In genomic region chr6:158762787-158763439, GRCh38 we compare ENCODE assay signal across 1 cellular context.
TF ChIP-seq lines count a peak whose summit lies in the region.

No MANE protein-coding gene starts in this region.

TF ChIP-seq in K562, 482 proteins besides CTCF, POLR2A, EP300 and RAD21 (continued from another document and continues in another):
- TF ChIP-seq U2AF1 (optimal IDR thresholded peaks at IDR 0.05; ENCODE audit: low read depth, low read length) (no peak), SREBF1 (IDR thresholded peaks at IDR 0.05; ENCODE audit: borderline replicate concordance, low read depth, low read length) (no peak), SIN3A (IDR thresholded peaks at IDR 0.05; ENCODE audit: borderline replicate concordance in 2 of 2, control insufficient read depth in 1 of 2, low read depth in 2 of 2, low read length in 2 of 2) (no peak), MEF2A (IDR thresholded peaks at IDR 0.05; ENCODE audit: control insufficient read depth, low read depth, low read length) (no peak), SMAD4 (CRISPR knock-in tag; conservative IDR thresholded peaks at IDR 0.05) (peak; percentile 97), ZNF507 (tag; conservative IDR thresholded peaks at IDR 0.05) (no peak), ATF1 (CRISPR knock-in tag; IDR thresholded peaks at IDR 0.05) (no peak), ATF1 (tag; IDR thresholded peaks at IDR 0.05) (peak; percentile 53), ELF1 (tag; IDR thresholded peaks at IDR 0.05) (no peak), ZNF224 (CRISPR knock-in tag; IDR thresholded peaks at IDR 0.05) (no peak), L3MBTL2 (IDR thresholded peaks at IDR 0.05) (peak; percentile 96), IRF9 (tag; IDR thresholded peaks at IDR 0.05) (no peak), ATF2 (CRISPR knock-in tag; IDR thresholded peaks at IDR 0.05) (no peak), SAP30 (IDR thresholded peaks at IDR 0.05; ENCODE audit: borderline replicate concordance, insufficient read depth, low read depth, low read length, poor library complexity, severe bottlenecking) (no peak), TRIM24 (IDR thresholded peaks at IDR 0.05) (peak; percentile 94 to 98), STAT5A (IDR thresholded peaks at IDR 0.05; ENCODE audit: borderline replicate concordance, low read length) (peak; percentile 87), PBX2 (CRISPR knock-in tag; IDR thresholded peaks at IDR 0.05; ENCODE audit: low read depth) (no peak), PBX2 (tag; conservative IDR thresholded peaks at IDR 0.05; ENCODE audit: low read depth) (no peak), KLF6 (CRISPR knock-in tag; IDR thresholded peaks at IDR 0.05; ENCODE audit: borderline replicate concordance) (no peak; the same call in 1 of the 2 replicates), TCF7 (IDR thresholded peaks at IDR 0.05; ENCODE audit: borderline replicate concordance) (no peak; the same call in 1 of the 2 replicates), JUND (IDR thresholded peaks at IDR 0.05; ENCODE audit: borderline replicate concordance, low read depth, low read length) (peak; percentile 72), JUND (tag; IDR thresholded peaks at IDR 0.05; ENCODE audit: borderline replicate concordance, low read depth, low read length) (peak; percentile 42; the same call in 1 of the 3 replicates), BDP1 (IDR thresholded peaks at IDR 0.05; ENCODE audit: insufficient read depth, insufficient read length) (no peak), MED1 (CRISPR knock-in tag; IDR thresholded peaks at IDR 0.05; ENCODE audit: borderline replicate concordance) (no peak), SMC3 (conservative IDR thresholded peaks at IDR 0.05; ENCODE audit: insufficient read depth, low read depth, low read length) (no peak), CHD2 (IDR thresholded peaks at IDR 0.05; ENCODE audit: low read depth, low read length) (no peak), ZNF780A (CRISPR knock-in tag; IDR thresholded peaks at IDR 0.05) (no peak), ZNF175 (CRISPR knock-in tag; IDR thresholded peaks at IDR 0.05; ENCODE audit: low read depth) (peak; percentile 6; the same call in 1 of the 2 replicates), ZNF592 (IDR thresholded peaks at IDR 0.05) (peak; percentile 50; the same call in 1 of the 2 replicates), NFRKB (IDR thresholded peaks at IDR 0.05; ENCODE audit: low read depth) (no peak), EWSR1 (IDR thresholded peaks at IDR 0.05; ENCODE audit: borderline replicate concordance, low read depth, partially characterized antibody) (no peak), TFAP4 (CRISPR knock-in tag; IDR thresholded peaks at IDR 0.05; ENCODE audit: borderline replicate concordance) (peak; percentile 74; the same call in 1 of the 2 replicates), PRPF4 (IDR thresholded peaks at IDR 0.05; ENCODE audit: insufficient read depth, low read depth, low read length, poor library complexity, severe bottlenecking) (no peak)
- TF ChIP-seq, protein P1, sequence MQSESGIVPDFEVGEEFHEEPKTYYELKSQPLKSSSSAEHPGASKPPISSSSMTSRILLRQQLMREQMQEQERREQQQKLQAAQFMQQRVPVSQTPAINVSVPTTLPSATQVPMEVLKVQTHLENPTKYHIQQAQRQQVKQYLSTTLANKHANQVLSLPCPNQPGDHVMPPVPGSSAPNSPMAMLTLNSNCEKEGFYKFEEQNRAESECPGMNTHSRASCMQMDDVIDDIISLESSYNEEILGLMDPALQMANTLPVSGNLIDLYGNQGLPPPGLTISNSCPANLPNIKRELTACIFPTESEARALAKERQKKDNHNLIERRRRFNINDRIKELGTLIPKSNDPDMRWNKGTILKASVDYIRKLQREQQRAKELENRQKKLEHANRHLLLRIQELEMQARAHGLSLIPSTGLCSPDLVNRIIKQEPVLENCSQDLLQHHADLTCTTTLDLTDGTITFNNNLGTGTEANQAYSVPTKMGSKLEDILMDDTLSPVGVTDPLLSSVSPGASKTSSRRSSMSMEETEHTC (IDR thresholded peaks at IDR 0.05), result peak; percentile 57; the same call in 1 of the 2 replicates
- TF ChIP-seq, protein P2, sequence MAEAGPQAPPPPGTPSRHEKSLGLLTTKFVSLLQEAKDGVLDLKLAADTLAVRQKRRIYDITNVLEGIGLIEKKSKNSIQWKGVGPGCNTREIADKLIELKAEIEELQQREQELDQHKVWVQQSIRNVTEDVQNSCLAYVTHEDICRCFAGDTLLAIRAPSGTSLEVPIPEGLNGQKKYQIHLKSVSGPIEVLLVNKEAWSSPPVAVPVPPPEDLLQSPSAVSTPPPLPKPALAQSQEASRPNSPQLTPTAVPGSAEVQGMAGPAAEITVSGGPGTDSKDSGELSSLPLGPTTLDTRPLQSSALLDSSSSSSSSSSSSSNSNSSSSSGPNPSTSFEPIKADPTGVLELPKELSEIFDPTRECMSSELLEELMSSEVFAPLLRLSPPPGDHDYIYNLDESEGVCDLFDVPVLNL (CRISPR knock-in tag; IDR thresholded peaks at IDR 0.05; ENCODE audit: low read depth), result 0 out of 2 replicates have a peak, but pooled peaks have one; percentile 48
- TF ChIP-seq, protein P3, sequence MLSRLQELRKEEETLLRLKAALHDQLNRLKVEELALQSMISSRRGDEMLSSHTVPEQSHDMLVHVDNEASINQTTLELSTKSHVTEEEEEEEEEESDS (CRISPR knock-in tag; IDR thresholded peaks at IDR 0.05), result no peak
- TF ChIP-seq, protein P4, sequence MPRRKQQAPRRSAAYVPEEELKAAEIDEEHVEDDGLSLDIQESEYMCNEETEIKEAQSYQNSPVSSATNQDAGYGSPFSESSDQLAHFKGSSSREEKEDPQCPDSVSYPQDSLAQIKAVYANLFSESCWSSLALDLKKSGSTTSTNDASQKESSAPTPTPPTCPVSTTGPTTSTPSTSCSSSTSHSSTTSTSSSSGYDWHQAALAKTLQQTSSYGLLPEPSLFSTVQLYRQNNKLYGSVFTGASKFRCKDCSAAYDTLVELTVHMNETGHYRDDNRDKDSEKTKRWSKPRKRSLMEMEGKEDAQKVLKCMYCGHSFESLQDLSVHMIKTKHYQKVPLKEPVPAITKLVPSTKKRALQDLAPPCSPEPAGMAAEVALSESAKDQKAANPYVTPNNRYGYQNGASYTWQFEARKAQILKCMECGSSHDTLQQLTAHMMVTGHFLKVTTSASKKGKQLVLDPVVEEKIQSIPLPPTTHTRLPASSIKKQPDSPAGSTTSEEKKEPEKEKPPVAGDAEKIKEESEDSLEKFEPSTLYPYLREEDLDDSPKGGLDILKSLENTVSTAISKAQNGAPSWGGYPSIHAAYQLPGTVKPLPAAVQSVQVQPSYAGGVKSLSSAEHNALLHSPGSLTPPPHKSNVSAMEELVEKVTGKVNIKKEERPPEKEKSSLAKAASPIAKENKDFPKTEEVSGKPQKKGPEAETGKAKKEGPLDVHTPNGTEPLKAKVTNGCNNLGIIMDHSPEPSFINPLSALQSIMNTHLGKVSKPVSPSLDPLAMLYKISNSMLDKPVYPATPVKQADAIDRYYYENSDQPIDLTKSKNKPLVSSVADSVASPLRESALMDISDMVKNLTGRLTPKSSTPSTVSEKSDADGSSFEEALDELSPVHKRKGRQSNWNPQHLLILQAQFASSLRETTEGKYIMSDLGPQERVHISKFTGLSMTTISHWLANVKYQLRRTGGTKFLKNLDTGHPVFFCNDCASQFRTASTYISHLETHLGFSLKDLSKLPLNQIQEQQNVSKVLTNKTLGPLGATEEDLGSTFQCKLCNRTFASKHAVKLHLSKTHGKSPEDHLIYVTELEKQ (CRISPR knock-in tag; IDR thresholded peaks at IDR 0.05), result no peak
- TF ChIP-seq, protein P5, sequence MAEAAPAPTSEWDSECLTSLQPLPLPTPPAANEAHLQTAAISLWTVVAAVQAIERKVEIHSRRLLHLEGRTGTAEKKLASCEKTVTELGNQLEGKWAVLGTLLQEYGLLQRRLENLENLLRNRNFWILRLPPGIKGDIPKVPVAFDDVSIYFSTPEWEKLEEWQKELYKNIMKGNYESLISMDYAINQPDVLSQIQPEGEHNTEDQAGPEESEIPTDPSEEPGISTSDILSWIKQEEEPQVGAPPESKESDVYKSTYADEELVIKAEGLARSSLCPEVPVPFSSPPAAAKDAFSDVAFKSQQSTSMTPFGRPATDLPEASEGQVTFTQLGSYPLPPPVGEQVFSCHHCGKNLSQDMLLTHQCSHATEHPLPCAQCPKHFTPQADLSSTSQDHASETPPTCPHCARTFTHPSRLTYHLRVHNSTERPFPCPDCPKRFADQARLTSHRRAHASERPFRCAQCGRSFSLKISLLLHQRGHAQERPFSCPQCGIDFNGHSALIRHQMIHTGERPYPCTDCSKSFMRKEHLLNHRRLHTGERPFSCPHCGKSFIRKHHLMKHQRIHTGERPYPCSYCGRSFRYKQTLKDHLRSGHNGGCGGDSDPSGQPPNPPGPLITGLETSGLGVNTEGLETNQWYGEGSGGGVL (CRISPR knock-in tag; IDR thresholded peaks at IDR 0.05), result no peak
- TF ChIP-seq, protein P6, sequence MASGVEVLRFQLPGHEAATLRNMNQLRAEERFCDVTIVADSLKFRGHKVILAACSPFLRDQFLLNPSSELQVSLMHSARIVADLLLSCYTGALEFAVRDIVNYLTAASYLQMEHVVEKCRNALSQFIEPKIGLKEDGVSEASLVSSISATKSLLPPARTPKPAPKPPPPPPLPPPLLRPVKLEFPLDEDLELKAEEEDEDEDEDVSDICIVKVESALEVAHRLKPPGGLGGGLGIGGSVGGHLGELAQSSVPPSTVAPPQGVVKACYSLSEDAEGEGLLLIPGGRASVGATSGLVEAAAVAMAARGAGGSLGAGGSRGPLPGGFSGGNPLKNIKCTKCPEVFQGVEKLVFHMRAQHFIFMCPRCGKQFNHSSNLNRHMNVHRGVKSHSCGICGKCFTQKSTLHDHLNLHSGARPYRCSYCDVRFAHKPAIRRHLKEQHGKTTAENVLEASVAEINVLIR (CRISPR knock-in tag; IDR thresholded peaks at IDR 0.05), result no peak
